32 cellular contexts compared by ENCODE assay signal in the genomic region with DNA sequence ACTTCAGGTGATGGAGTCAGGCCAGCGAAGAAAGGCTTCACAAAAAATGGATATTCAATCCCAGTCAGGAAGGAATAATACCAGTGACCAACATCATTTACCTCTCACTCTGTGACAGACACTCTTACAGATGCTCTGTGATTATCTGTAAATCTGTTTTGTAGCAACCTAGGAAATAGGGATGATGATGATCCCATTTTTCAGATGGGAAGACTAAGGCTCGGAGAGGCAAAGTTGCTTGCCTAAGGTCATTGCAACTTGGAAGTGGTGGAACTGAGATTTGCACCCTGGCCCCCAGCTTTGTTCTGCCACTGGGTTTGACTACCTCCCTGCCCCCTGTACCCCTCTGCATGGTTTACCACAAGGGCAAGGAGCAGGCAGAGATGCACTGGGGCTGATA. TPM values are rescaled to one million over a fixed set of nuclear protein-coding genes. Genes with fewer than 3 reads are reported as not detected.
"Had no signal": no experiment of that assay in that cellular context is flagged by ENCODE, and none has a peak within 500 bp of the region (broad histone marks: within the 10 kb centered on the region; RNA-seq: fewer than 3 reads in every experiment).

No MANE protein-coding gene starts in this region.

- H3K27ac Mint-ChIP-seq: activated B cell treated with CpG ODN at 0.5 μM for 24 hours; activated CD4-positive, alpha-beta memory T cell treated with anti-CD3 and anti-CD28 coated beads for 36 hours; activated CD4-positive, alpha-beta T cell treated with anti-CD3 and anti-CD28 coated beads, Interleukin-2, amount 10 ng/mL, durations not matched to agents 24 days and 14 days; activated CD8-positive, alpha-beta T cell treated with anti-CD3 and anti-CD28 coated beads, Interleukin-2, amount 10 ng/mL, durations not matched to agents 7 days and 5 days; activated naive CD4-positive, alpha-beta T cell treated with anti-CD3 and anti-CD28 coated beads, Interleukin-2, amount 10 ng/mL, durations not matched to agents 7 days and 5 days; activated naive CD4-positive, alpha-beta T cell treated with anti-CD3 and anti-CD28 coated beads, Interleukin-2, amount 50 U/mL, for 72 hours; activated naive CD8-positive, alpha-beta T cell treated with anti-CD3 and anti-CD28 coated beads, Interleukin-2, amount 10 ng/mL, durations not matched to agents 7 days and 5 days; activated T-cell treated with anti-CD3 and anti-CD28 coated beads, Interleukin-2, amount 50 U/mL, for 24 hours; activated T-cell treated with anti-CD3 and anti-CD28 coated beads, Interleukin-2, amount 50 U/mL, for 72 hours; T-cell; T-helper 1 cell treated with Interleukin-12 subunit alpha and Interleukin-12 subunit beta and Interleukin-4 antibody, amounts not matched to agents 30 μg/mL and 1 μg/mL, for 36 hours; T-helper 2 cell treated with Interferon-gamma antibody and Interleukin-4, amounts not matched to agents 5 μg/mL and 100 μg/mL, for 36 hours had no signal

- DNase-seq: activated B cell treated with CpG ODN at 0.5 μM for 24 hours; activated CD4-positive, alpha-beta memory T cell treated with anti-CD3 and anti-CD28 coated beads for 36 hours; activated CD4-positive, alpha-beta T cell treated with anti-CD3 and anti-CD28 coated beads, Interleukin-2, amount 10 ng/mL, durations not matched to agents 24 days and 14 days; activated CD8-positive, alpha-beta memory T cell treated with anti-CD3 and anti-CD28 coated beads, Interleukin-2, amount 50 U/mL, for 48 hours; activated CD8-positive, alpha-beta T cell treated with anti-CD3 and anti-CD28 coated beads, Interleukin-2, amount 10 ng/mL, durations not matched to agents 7 days and 5 days; activated gamma-delta T cell; activated naive CD4-positive, alpha-beta T cell; activated naive CD4-positive, alpha-beta T cell treated with anti-CD3 and anti-CD28 coated beads, Interleukin-2, amount 10 ng/mL, durations not matched to agents 7 days and 5 days; activated naive CD8-positive, alpha-beta T cell treated with anti-CD3 and anti-CD28 coated beads, Interleukin-2, amount 10 ng/mL, durations not matched to agents 7 days and 5 days; activated T-cell treated with anti-CD3 and anti-CD28 coated beads for 4 hours; activated T-cell treated with anti-CD3 and anti-CD28 coated beads, Interleukin-2, amount 50 U/mL, for 24 hours; activated T-cell treated with anti-CD3 and anti-CD28 coated beads, Interleukin-2, amount 50 U/mL, for 72 hours; central memory CD4-positive, alpha-beta T cell; cerebellar nuclear complex; colonic mucosa; effector CD8-positive, alpha-beta T cell; foreskin fibroblast; glutamatergic neuron; heart left ventricle; T-cell; T1000; WERI-Rb-1 had no signal

- H3K9me3 ChIP-seq: ascending aorta, breast epithelium, colonic mucosa, heart left ventricle had no signal

- H3K27me3 ChIP-seq: ascending aorta, colonic mucosa had no signal

- FAIRE-seq: frontal cortex had no signal

- H3K4me1 ChIP-seq: ascending aorta, breast epithelium, colonic mucosa, heart left ventricle had no signal

- H3K9me3 Mint-ChIP-seq: activated B cell treated with CpG ODN at 0.5 μM for 24 hours; activated CD4-positive, alpha-beta memory T cell treated with anti-CD3 and anti-CD28 coated beads for 36 hours; activated CD4-positive, alpha-beta T cell treated with anti-CD3 and anti-CD28 coated beads, Interleukin-2, amount 10 ng/mL, durations not matched to agents 24 days and 14 days; activated naive CD4-positive, alpha-beta T cell treated with anti-CD3 and anti-CD28 coated beads, Interleukin-2, amount 10 ng/mL, durations not matched to agents 7 days and 5 days; activated naive CD4-positive, alpha-beta T cell treated with anti-CD3 and anti-CD28 coated beads, Interleukin-2, amount 50 U/mL, for 72 hours; activated naive CD8-positive, alpha-beta T cell treated with anti-CD3 and anti-CD28 coated beads, Interleukin-2, amount 10 ng/mL, durations not matched to agents 7 days and 5 days; activated T-cell treated with anti-CD3 and anti-CD28 coated beads, Interleukin-2, amount 50 U/mL, for 24 hours; activated T-cell treated with anti-CD3 and anti-CD28 coated beads, Interleukin-2, amount 50 U/mL, for 72 hours; T-cell; T-helper 1 cell treated with Interleukin-12 subunit alpha and Interleukin-12 subunit beta and Interleukin-4 antibody, amounts not matched to agents 30 μg/mL and 1 μg/mL, for 36 hours; T-helper 2 cell treated with Interferon-gamma antibody and Interleukin-4, amounts not matched to agents 5 μg/mL and 100 μg/mL, for 36 hours had no signal

- H3K27ac ChIP-seq: ascending aorta, breast epithelium, cardiac muscle cell, colonic mucosa, heart left ventricle, WERI-Rb-1 had no signal

- H3K36me3 Mint-ChIP-seq: activated CD4-positive, alpha-beta memory T cell treated with anti-CD3 and anti-CD28 coated beads for 36 hours; activated naive CD4-positive, alpha-beta T cell treated with anti-CD3 and anti-CD28 coated beads, Interleukin-2, amount 10 ng/mL, durations not matched to agents 7 days and 5 days; activated naive CD4-positive, alpha-beta T cell treated with anti-CD3 and anti-CD28 coated beads, Interleukin-2, amount 50 U/mL, for 72 hours; activated naive CD8-positive, alpha-beta T cell treated with anti-CD3 and anti-CD28 coated beads, Interleukin-2, amount 10 ng/mL, durations not matched to agents 7 days and 5 days; brain; T-cell had no signal

- H3K4me3 Mint-ChIP-seq: activated B cell treated with CpG ODN at 0.5 μM for 24 hours; activated CD4-positive, alpha-beta memory T cell treated with anti-CD3 and anti-CD28 coated beads for 36 hours; activated CD4-positive, alpha-beta T cell treated with anti-CD3 and anti-CD28 coated beads, Interleukin-2, amount 10 ng/mL, durations not matched to agents 24 days and 14 days; activated CD8-positive, alpha-beta T cell treated with anti-CD3 and anti-CD28 coated beads, Interleukin-2, amount 10 ng/mL, durations not matched to agents 7 days and 5 days; activated naive CD4-positive, alpha-beta T cell treated with anti-CD3 and anti-CD28 coated beads, Interleukin-2, amount 10 ng/mL, durations not matched to agents 7 days and 5 days; activated naive CD8-positive, alpha-beta T cell treated with anti-CD3 and anti-CD28 coated beads, Interleukin-2, amount 10 ng/mL, durations not matched to agents 7 days and 5 days; activated T-cell treated with anti-CD3 and anti-CD28 coated beads, Interleukin-2, amount 50 U/mL, for 24 hours; activated T-cell treated with anti-CD3 and anti-CD28 coated beads, Interleukin-2, amount 50 U/mL, for 72 hours; brain; T-cell; T-helper 1 cell treated with Interleukin-12 subunit alpha and Interleukin-12 subunit beta and Interleukin-4 antibody, amounts not matched to agents 30 μg/mL and 1 μg/mL, for 36 hours; T-helper 2 cell treated with Interferon-gamma antibody and Interleukin-4, amounts not matched to agents 5 μg/mL and 100 μg/mL, for 36 hours had no signal

- H3K4me1 Mint-ChIP-seq: activated B cell treated with CpG ODN at 0.5 μM for 24 hours; activated CD4-positive, alpha-beta T cell treated with anti-CD3 and anti-CD28 coated beads, Interleukin-2, amount 10 ng/mL, durations not matched to agents 24 days and 14 days; activated naive CD4-positive, alpha-beta T cell treated with anti-CD3 and anti-CD28 coated beads, Interleukin-2, amount 10 ng/mL, durations not matched to agents 7 days and 5 days; activated naive CD8-positive, alpha-beta T cell treated with anti-CD3 and anti-CD28 coated beads, Interleukin-2, amount 10 ng/mL, durations not matched to agents 7 days and 5 days; T-cell had no signal

- H3K4me3 ChIP-seq: ascending aorta, breast epithelium, cardiac muscle cell, colonic mucosa, heart left ventricle had no signal

- H3K36me3 ChIP-seq: ascending aorta, breast epithelium, cardiac muscle cell, colonic mucosa, heart left ventricle, WERI-Rb-1 had no signal

- ATAC-seq: activated CD4-positive, CD25-positive, alpha-beta regulatory T cell treated with anti-CD3 and anti-CD28 coated beads, Interleukin-2, amount 50 U/mL, for 24 hours; activated CD8-positive, alpha-beta T cell treated with anti-CD3 and anti-CD28 coated beads, Interleukin-2, amount 10 ng/mL, durations not matched to agents 7 days and 5 days; activated naive CD4-positive, alpha-beta T cell treated with anti-CD3 and anti-CD28 coated beads, Interleukin-2, amount 50 U/mL, for 72 hours; activated T-cell treated with anti-CD3 and anti-CD28 coated beads, Interleukin-2, amount 50 U/mL, for 72 hours; esophagus mucosa; heart left ventricle; T-cell had no signal

RNA-seq across cellular contexts. Expression of gene WSCD1, which starts 14.1 kb away (rescaled TPM):
- total RNA-seq: activated B cell treated with CpG ODN at 0.5 μM for 24 hours; activated CD4-positive, alpha-beta T cell treated with anti-CD3 and anti-CD28 coated beads, Interleukin-2, amount 10 ng/mL, durations not matched to agents 24 days and 14 days; activated CD8-positive, alpha-beta T cell treated with anti-CD3 and anti-CD28 coated beads, Interleukin-2, amount 10 ng/mL, durations not matched to agents 7 days and 5 days; activated naive CD8-positive, alpha-beta T cell treated with anti-CD3 and anti-CD28 coated beads, Interleukin-2, amount 10 ng/mL, durations not matched to agents 7 days and 5 days had no signal
